8 cellular contexts compared by ENCODE assay signal in the genomic region with DNA sequence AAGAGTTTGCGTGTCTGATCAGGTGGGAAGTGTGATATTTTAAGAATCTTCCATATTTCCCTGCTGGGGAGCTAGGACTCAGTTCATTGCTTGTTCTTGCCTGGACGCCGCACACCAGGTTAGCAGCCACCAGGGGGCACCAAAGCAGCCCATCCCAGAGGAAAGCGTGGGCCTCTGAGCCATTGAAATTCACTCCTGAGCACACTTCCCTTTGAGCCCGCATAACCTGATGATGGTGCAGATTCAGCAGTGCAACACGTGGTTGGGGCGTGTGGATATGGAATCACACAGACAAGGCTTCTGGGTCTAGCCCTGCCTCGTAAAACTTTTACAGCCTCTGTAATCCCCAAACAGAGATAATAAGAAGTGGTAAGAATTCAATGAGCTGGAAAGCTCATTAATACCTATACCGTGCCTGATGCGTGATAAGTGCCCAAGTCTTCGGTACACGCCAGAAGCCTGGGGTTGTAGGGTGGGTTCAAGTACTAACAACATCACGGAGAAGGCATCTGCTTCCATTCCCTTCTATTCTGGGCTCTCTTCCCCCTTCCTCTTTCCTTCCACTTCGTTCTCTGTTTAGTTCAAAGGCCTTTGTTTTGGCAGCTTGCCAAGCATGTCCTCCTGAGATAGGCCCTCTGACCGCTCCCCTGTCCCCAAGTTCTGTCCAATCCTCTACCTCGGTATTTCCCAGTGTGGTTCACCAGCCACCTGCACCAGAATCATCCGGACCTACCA.
DNase-seq lines count a peak whose midpoint lies in the region; ATAC-seq and TF ChIP-seq lines count a peak whose summit lies in the region.

No MANE protein-coding gene starts in this region.

- peak; percentile 82 for DNase-seq in DMS153 (lab: John Stamatoyannopoulos, UW)
- DNase-seq in OCI-M1 (lab: John Stamatoyannopoulos, UW): peak; percentile 77
- DNase-seq in activated T-cell treated with anti-CD3 and anti-CD28 coated beads, Interleukin-2, amount 50 U/mL, for 1 hour: peak; percentile 82
- no peak for DNase-seq in esophagus squamous epithelium (lab: John Stamatoyannopoulos, UW)
- peak; percentile 43 to 79 (median 58) for DNase-seq in naive thymus-derived CD4-positive, alpha-beta T cell
- DNase-seq in stimulated activated effector memory CD8-positive, alpha-beta T cell treated with anti-CD3 and anti-CD28 coated beads, Interleukin-12 subunit alpha, Interleukin-12 subunit beta, amount 100 ng/mL, for 72 hours (ENCODE audit: low spot score in 2 of 2): peak; percentile 65 to 81

- H3K9me3 Mint-ChIP-seq in naive thymus-derived CD4-positive, alpha-beta T cell: peaks cover 0 to 6% (median 0%) of the 10 kb centered on the region in 11 donors
- no peaks in the 10 kb centered on the region for H3K9me3 Mint-ChIP-seq in stimulated activated effector memory CD8-positive, alpha-beta T cell treated with anti-CD3 and anti-CD28 coated beads, Interleukin-12 subunit alpha, Interleukin-12 subunit beta, amount 100 ng/mL, for 72 hours

- CTCF ChIA-PET in naive thymus-derived CD4-positive, alpha-beta T cell (lab: Charles Lee): interaction anchor here (0.6 to 3.9 kb wide), 20 partner anchors 9 to 702 kb away, joined by 3 to 57 read pairs (median 4); no protein-coding TSS in a partner anchor

- peak overlapping the region; percentile 13; the same call in 1 of the 2 replicates for H3K9ac ChIP-seq in HUES48 (ENCODE audit: low read depth, low read length)

- no peak overlapping the region for H3K27ac ChIP-seq in HUES48 (ENCODE audit: low read depth, low read length)
- H3K27ac ChIP-seq in esophagus squamous epithelium: peak overlapping the region in 2 of 4 donors; percentile 7 to 52
- no peak overlapping the region for H3K27ac ChIP-seq in naive thymus-derived CD4-positive, alpha-beta T cell (ENCODE audit: low read depth, low read length)

- ATAC-seq in GM21526 (IDR thresholded peaks at IDR 0.05; ENCODE audit: low FRiP score, unreplicated experiment): peak; percentile 82
- peak; percentile 92 for ATAC-seq in naive thymus-derived CD4-positive, alpha-beta T cell
- peak; percentile 83 for ATAC-seq in stimulated activated effector memory CD8-positive, alpha-beta T cell treated with anti-CD3 and anti-CD28 coated beads, Interleukin-12 subunit alpha, Interleukin-12 subunit beta, amount 100 ng/mL, for 72 hours

- H3K4me3 Mint-ChIP-seq in naive thymus-derived CD4-positive, alpha-beta T cell: peak overlapping the region in 4 of 10 donors; percentile 3 to 56 (median 34)
- no peak overlapping the region for H3K4me3 Mint-ChIP-seq in stimulated activated effector memory CD8-positive, alpha-beta T cell treated with anti-CD3 and anti-CD28 coated beads, Interleukin-12 subunit alpha, Interleukin-12 subunit beta, amount 100 ng/mL, for 72 hours

- H3K9me3 ChIP-seq in HUES48 (ENCODE audit: control insufficient read depth, insufficient read depth, low read length) (no peaks in the 10 kb centered on the region), esophagus squamous epithelium (no peaks in the 10 kb centered on the region)
- H3K9me3 ChIP-seq in naive thymus-derived CD4-positive, alpha-beta T cell (ENCODE audit: control insufficient read depth in 2 of 3, low read length in 3 of 3): no peaks in the 10 kb centered on the region

- intact Hi-C loops in esophagus squamous epithelium (cut with DNase I): no loop called here
- intact Hi-C loops in naive thymus-derived CD4-positive, alpha-beta T cell (cut with micrococcal nuclease): loop anchor here (1.0 to 10.0 kb wide), 6 partner anchors 34 to 701 kb away; a partner anchor contains a TSS

- peaks cover 0 to 11% (median 0%) of the 10 kb centered on the region in 5 donors for H3K27me3 Mint-ChIP-seq in naive thymus-derived CD4-positive, alpha-beta T cell

- no peaks in the 10 kb centered on the region for H3K36me3 Mint-ChIP-seq in naive thymus-derived CD4-positive, alpha-beta T cell
- no peaks in the 10 kb centered on the region for H3K36me3 Mint-ChIP-seq in stimulated activated effector memory CD8-positive, alpha-beta T cell treated with anti-CD3 and anti-CD28 coated beads, Interleukin-12 subunit alpha, Interleukin-12 subunit beta, amount 100 ng/mL, for 72 hours

- H3K4me1 Mint-ChIP-seq in naive thymus-derived CD4-positive, alpha-beta T cell: peaks cover 0 to 18% (median 5%) of the 10 kb centered on the region in 7 donors
- peaks cover 10% of the 10 kb centered on the region for H3K4me1 Mint-ChIP-seq in stimulated activated effector memory CD8-positive, alpha-beta T cell treated with anti-CD3 and anti-CD28 coated beads, Interleukin-12 subunit alpha, Interleukin-12 subunit beta, amount 100 ng/mL, for 72 hours

- H3K36me3 ChIP-seq in HUES48 (ENCODE audit: control insufficient read depth, insufficient read depth, low read length) (no peaks in the 10 kb centered on the region), esophagus squamous epithelium (no peaks in the 10 kb centered on the region)
- no peaks in the 10 kb centered on the region for H3K36me3 ChIP-seq in naive thymus-derived CD4-positive, alpha-beta T cell (ENCODE audit: control insufficient read depth in 2 of 3, insufficient read depth in 3 of 3, low read length in 3 of 3)

- H3K4me3 ChIP-seq in HUES48 (ENCODE audit: low read depth, low read length) (no peak overlapping the region), esophagus squamous epithelium (peak overlapping the region in 1 of 4 donors; percentile 45)
- H3K4me3 ChIP-seq in naive thymus-derived CD4-positive, alpha-beta T cell (ENCODE audit: low read length): no peak overlapping the region

- H3K27me3 ChIP-seq in HUES48 (ENCODE audit: control insufficient read depth, insufficient read depth, low read length) (no peaks in the 10 kb centered on the region), esophagus squamous epithelium (no peaks in the 10 kb centered on the region)
- H3K27me3 ChIP-seq in naive thymus-derived CD4-positive, alpha-beta T cell (ENCODE audit: control insufficient read depth in 2 of 2, insufficient read depth in 2 of 2, low read length in 2 of 2): no peaks in the 10 kb centered on the region

- H3K4me1 ChIP-seq in HUES48 (ENCODE audit: control insufficient read depth, insufficient read depth, low read length) (peaks cover 6% of the 10 kb centered on the region; the same call in 1 of the 2 replicates), esophagus squamous epithelium (peaks cover 4 to 11% (median 10%) of the 10 kb centered on the region in 3 donors)
- H3K4me1 ChIP-seq in naive thymus-derived CD4-positive, alpha-beta T cell (ENCODE audit: control insufficient read depth in 2 of 2, insufficient read depth in 2 of 2, low read length in 2 of 2): no peaks in the 10 kb centered on the region

- peak; percentile 68 to 92 (median 87) for TF ChIP-seq CTCF in esophagus squamous epithelium (IDR thresholded peaks at IDR 0.05)

- POLR2A ChIA-PET in naive thymus-derived CD4-positive, alpha-beta T cell (lab: Charles Lee): interaction anchor here (1.0 kb wide), 1 partner anchor 35 kb away, joined by 6 read pairs; no protein-coding TSS in a partner anchor

- WGBS in esophagus squamous epithelium, 2 donors: 27 to 49% methylated on average over 10 to 16 of the region's 17 CpGs

- TF ChIP-seq POLR2A in esophagus squamous epithelium (IDR thresholded peaks at IDR 0.05): no peak

- H3K27ac Mint-ChIP-seq in naive thymus-derived CD4-positive, alpha-beta T cell: peak overlapping the region in 2 of 9 donors; percentile 12 to 39
- no peak overlapping the region for H3K27ac Mint-ChIP-seq in stimulated activated effector memory CD8-positive, alpha-beta T cell treated with anti-CD3 and anti-CD28 coated beads, Interleukin-12 subunit alpha, Interleukin-12 subunit beta, amount 100 ng/mL, for 72 hours
